1 cellular context compared by ENCODE assay signal in genomic region chr3:75136100-75136897, GRCh38.
TF ChIP-seq lines count a peak whose summit lies in the region.

No MANE protein-coding gene starts in this region.

TF ChIP-seq in HepG2, 621 proteins besides CTCF, POLR2A, EP300 and RAD21 (continued from another document):
- TF ChIP-seq, protein P1, sequence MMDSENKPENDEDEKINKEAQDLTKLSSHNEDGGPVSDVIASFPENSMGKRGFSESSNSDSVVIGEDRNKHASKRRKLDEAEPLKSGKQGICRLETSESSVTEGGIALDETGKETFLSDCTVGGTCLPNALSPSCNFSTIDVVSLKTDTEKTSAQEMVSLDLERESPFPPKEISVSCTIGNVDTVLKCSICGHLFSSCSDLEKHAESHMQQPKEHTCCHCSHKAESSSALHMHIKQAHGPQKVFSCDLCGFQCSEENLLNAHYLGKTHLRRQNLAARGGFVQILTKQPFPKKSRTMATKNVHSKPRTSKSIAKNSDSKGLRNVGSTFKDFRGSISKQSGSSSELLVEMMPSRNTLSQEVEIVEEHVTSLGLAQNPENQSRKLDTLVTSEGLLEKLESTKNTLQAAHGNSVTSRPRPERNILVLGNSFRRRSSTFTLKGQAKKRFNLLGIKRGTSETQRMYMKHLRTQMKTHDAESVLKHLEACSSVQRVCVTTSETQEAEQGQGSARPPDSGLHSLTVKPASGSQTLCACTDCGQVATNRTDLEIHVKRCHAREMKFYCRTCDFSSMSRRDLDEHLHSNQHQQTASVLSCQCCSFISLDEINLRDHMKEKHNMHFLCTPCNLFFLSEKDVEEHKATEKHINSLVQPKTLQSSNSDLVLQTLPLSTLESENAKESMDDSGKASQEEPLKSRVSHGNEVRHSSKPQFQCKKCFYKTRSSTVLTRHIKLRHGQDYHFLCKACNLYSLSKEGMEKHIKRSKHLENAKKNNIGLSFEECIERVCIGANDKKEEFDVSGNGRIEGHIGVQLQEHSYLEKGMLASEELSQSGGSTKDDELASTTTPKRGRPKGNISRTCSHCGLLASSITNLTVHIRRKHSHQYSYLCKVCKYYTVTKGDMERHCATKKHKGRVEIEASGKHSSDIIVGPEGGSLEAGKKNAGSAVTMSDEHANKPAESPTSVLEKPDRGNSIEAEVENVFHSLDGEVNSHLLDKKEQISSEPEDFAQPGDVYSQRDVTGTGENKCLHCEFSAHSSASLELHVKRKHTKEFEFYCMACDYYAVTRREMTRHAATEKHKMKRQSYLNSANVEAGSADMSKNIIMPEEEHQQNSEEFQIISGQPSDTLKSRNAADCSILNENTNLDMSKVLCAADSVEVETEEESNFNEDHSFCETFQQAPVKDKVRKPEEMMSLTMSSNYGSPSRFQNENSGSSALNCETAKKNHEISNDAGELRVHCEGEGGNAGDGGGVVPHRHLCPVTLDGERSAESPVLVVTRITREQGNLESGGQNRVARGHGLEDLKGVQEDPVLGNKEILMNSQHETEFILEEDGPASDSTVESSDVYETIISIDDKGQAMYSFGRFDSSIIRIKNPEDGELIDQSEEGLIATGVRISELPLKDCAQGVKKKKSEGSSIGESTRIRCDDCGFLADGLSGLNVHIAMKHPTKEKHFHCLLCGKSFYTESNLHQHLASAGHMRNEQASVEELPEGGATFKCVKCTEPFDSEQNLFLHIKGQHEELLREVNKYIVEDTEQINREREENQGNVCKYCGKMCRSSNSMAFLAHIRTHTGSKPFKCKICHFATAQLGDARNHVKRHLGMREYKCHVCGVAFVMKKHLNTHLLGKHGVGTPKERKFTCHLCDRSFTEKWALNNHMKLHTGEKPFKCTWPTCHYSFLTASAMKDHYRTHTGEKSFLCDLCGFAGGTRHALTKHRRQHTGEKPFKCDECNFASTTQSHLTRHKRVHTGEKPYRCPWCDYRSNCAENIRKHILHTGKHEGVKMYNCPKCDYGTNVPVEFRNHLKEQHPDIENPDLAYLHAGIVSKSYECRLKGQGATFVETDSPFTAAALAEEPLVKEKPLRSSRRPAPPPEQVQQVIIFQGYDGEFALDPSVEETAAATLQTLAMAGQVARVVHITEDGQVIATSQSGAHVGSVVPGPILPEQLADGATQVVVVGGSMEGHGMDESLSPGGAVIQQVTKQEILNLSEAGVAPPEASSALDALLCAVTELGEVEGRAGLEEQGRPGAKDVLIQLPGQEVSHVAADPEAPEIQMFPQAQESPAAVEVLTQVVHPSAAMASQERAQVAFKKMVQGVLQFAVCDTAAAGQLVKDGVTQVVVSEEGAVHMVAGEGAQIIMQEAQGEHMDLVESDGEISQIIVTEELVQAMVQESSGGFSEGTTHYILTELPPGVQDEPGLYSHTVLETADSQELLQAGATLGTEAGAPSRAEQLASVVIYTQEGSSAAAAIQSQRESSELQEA (CRISPR knock-in tag; IDR thresholded peaks at IDR 0.05; ENCODE audit: not compliant biosample characterization) = no peak
- TF ChIP-seq ZNF704 (CRISPR knock-in tag; IDR thresholded peaks at IDR 0.05; ENCODE audit: borderline replicate concordance) (no peak), ELF3 (CRISPR knock-in tag; IDR thresholded peaks at IDR 0.05) (peak; percentile 91), ZBTB38 (CRISPR knock-in tag; IDR thresholded peaks at IDR 0.05) (no peak), ZNF34 (CRISPR knock-in tag; IDR thresholded peaks at IDR 0.05; ENCODE audit: borderline replicate concordance) (no peak), TBX3 (IDR thresholded peaks at IDR 0.05; ENCODE audit: borderline replicate concordance) (no peak), ZNF780A (CRISPR knock-in tag; IDR thresholded peaks at IDR 0.05) (no peak), ZNF446 (CRISPR knock-in tag; IDR thresholded peaks at IDR 0.05) (no peak), ZNF263 (CRISPR knock-in tag; IDR thresholded peaks at IDR 0.05) (no peak), ZNF124 (CRISPR knock-in tag; IDR thresholded peaks at IDR 0.05) (no peak), SETDB1 (CRISPR knock-in tag; IDR thresholded peaks at IDR 0.05; ENCODE audit: borderline replicate concordance) (0 out of 2 replicates have a peak, but pooled peaks have one; percentile 34), SOX5 (CRISPR knock-in tag; IDR thresholded peaks at IDR 0.05; ENCODE audit: borderline replicate concordance) (peak; percentile 53; the same call in 1 of the 2 replicates), ZNF569 (CRISPR knock-in tag; IDR thresholded peaks at IDR 0.05; ENCODE audit: borderline replicate concordance) (no peak), HNF1A (IDR thresholded peaks at IDR 0.05; ENCODE audit: low read depth) (peak; percentile 68), HNF1A (CRISPR knock-in tag; IDR thresholded peaks at IDR 0.05; ENCODE audit: borderline replicate concordance) (peak; percentile 70; the same call in 1 of the 2 replicates), CEBPG (CRISPR knock-in tag; IDR thresholded peaks at IDR 0.05) (no peak), FOXC1 (CRISPR knock-in tag; IDR thresholded peaks at IDR 0.05; ENCODE audit: borderline replicate concordance) (no peak), POGZ (CRISPR knock-in tag; IDR thresholded peaks at IDR 0.05) (0 out of 2 replicates have a peak, but pooled peaks have one; percentile 25), CREM (IDR thresholded peaks at IDR 0.05) (no peak), CREM (CRISPR knock-in tag; IDR thresholded peaks at IDR 0.05) (no peak), BRD4 (CRISPR knock-in tag; IDR thresholded peaks at IDR 0.05) (no peak), ZNF33B (CRISPR knock-in tag; IDR thresholded peaks at IDR 0.05) (no peak), BCL6 (CRISPR knock-in tag; IDR thresholded peaks at IDR 0.05) (no peak), PAWR (CRISPR knock-in tag; IDR thresholded peaks at IDR 0.05; ENCODE audit: borderline replicate concordance) (no peak), ZSCAN5A (CRISPR knock-in tag; IDR thresholded peaks at IDR 0.05; ENCODE audit: borderline replicate concordance) (no peak), SOX13 (IDR thresholded peaks at IDR 0.05) (no peak), SOX13 (CRISPR knock-in tag; conservative IDR thresholded peaks at IDR 0.05 in 1 of 2, IDR thresholded peaks at IDR 0.05 in 1 of 2) (peak in 1 of 2 experiments; percentile 43; a peak in 2 of 4 replicates), TIGD3 (CRISPR knock-in tag; IDR thresholded peaks at IDR 0.05; ENCODE audit: borderline replicate concordance) (no peak), RFXANK (CRISPR knock-in tag; IDR thresholded peaks at IDR 0.05) (no peak)
- TF ChIP-seq, protein P2, sequence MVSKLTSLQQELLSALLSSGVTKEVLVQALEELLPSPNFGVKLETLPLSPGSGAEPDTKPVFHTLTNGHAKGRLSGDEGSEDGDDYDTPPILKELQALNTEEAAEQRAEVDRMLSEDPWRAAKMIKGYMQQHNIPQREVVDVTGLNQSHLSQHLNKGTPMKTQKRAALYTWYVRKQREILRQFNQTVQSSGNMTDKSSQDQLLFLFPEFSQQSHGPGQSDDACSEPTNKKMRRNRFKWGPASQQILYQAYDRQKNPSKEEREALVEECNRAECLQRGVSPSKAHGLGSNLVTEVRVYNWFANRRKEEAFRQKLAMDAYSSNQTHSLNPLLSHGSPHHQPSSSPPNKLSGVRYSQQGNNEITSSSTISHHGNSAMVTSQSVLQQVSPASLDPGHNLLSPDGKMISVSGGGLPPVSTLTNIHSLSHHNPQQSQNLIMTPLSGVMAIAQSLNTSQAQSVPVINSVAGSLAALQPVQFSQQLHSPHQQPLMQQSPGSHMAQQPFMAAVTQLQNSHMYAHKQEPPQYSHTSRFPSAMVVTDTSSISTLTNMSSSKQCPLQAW (CRISPR knock-in tag; IDR thresholded peaks at IDR 0.05) = peak; percentile 35; the same call in 1 of the 2 replicates
